In the genomic region with DNA sequence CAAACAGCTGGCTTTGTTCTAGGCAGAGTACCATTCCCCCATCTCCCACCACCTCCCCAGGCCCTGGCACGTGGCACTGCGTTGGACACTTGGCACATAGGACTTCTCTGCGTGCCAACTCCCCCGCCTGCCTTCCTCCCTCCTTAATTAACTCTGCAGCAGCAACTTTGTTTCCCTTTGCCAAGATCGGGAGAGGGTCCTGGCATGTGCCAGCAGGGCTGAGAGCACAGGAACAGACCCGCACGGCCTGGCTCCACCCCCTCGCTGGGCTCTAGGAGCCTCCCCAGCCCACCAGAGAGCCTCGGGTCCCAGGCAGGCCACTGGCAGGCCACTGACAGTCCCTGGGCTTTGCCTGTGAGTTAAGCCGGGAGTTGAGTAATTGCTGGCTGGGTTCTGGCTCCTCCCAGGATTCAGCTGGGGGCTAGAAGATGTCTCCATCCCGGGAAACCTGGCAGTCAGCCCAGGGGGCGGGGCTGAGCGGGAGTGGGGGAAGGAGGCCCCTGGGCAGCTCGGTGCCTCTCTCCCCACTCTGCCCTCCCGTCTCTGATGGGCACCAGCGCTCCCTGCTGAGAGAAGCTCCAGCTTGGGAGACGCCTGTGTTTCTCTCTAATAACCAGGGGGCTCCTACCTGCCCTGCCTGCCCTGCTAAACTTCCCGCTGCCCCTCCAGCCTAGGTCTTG, we compare ENCODE assay signal across 8 cellular contexts.
A peak's percentile ranks its signal among the peaks of the same experiment; 100 is the strongest.
DNase-seq lines count a peak whose midpoint lies in the region; ATAC-seq and TF ChIP-seq lines count a peak whose summit lies in the region.

No MANE protein-coding gene starts in this region.

- no peaks in the 10 kb centered on the region for H3K27me3 ChIP-seq in Peyer's patch

- no peak overlapping the region for H3K4me3 ChIP-seq in Peyer's patch

- H3K27me3 Mint-ChIP-seq in nephron progenitor cell (ENCODE audit: low read depth, poor library complexity), result peaks cover 17% of the 10 kb centered on the region

- peak overlapping the region in 3 of 4 donors; percentile 25 to 75 (median 49) for H3K27ac ChIP-seq in Peyer's patch

- peak overlapping the region; percentile 40 for H3K4me3 Mint-ChIP-seq in nephron progenitor cell

- no peak overlapping the region for H3K27ac Mint-ChIP-seq in nephron progenitor cell

- peak; percentile 30 for DNase-seq in activated effector memory CD4-positive, alpha-beta T cell treated with anti-CD3 and anti-CD28 coated beads, Interleukin-2, amount 50 U/mL, for 16 hours
- no peak for DNase-seq in activated effector memory CD4-positive, alpha-beta T cell treated with Interleukin-2 at 50 U/mL for 16 hours
- peak in 1 of 3 donors; percentile 67 for DNase-seq in Peyer's patch
- peak; percentile 81 for DNase-seq in fibroblast of gingiva (ENCODE audit: low read depth)
- DNase-seq in nephron progenitor cell, result peak; percentile 71

- no peaks in the 10 kb centered on the region for H3K9me3 ChIP-seq in Peyer's patch

- H3K4me1 ChIP-seq in Peyer's patch, result peaks cover 0 to 16% (median 0%) of the 10 kb centered on the region in 4 donors

- no peaks in the 10 kb centered on the region for H3K36me3 ChIP-seq in Peyer's patch

- peaks cover 45% of the 10 kb centered on the region for H3K9me3 Mint-ChIP-seq in nephron progenitor cell

- H3K36me3 Mint-ChIP-seq in nephron progenitor cell (ENCODE audit: low read depth), result peaks cover 14% of the 10 kb centered on the region

- H3K4me1 Mint-ChIP-seq in nephron progenitor cell, result peaks cover 38% of the 10 kb centered on the region

- TF ChIP-seq CTCF in Peyer's patch (IDR thresholded peaks at IDR 0.05) (no peak), nephron progenitor cell (IDR thresholded peaks at IDR 0.05) (no peak)

- TF ChIP-seq POLR2A in Peyer's patch (IDR thresholded peaks at IDR 0.05), result no peak

- ATAC-seq in HG02763 (IDR thresholded peaks at IDR 0.05; ENCODE audit: unreplicated experiment) (no peak), GM18867 (IDR thresholded peaks at IDR 0.05; ENCODE audit: unreplicated experiment) (no peak), HG03439 (IDR thresholded peaks at IDR 0.05; ENCODE audit: unreplicated experiment) (no peak)
